35 cellular contexts compared by ENCODE assay signal in genomic region chr16:31501226-31501965, GRCh38. TPM values are rescaled to one million over a fixed set of nuclear protein-coding genes. Genes with fewer than 3 reads are reported as not detected.
"Had no signal": no experiment of that assay in that cellular context is flagged by ENCODE, and none has a peak within 500 bp of the region (broad histone marks: within the 10 kb centered on the region; RNA-seq: fewer than 3 reads in every experiment).

No MANE protein-coding gene starts in this region.

- H3K27me3 ChIP-seq: breast epithelium, neutrophil, stomach, thyroid gland, upper lobe of left lung, vagina had no signal

- ATAC-seq: esophagus mucosa; lower lobe of right lung; naive thymus-derived CD8-positive, alpha-beta T cell; stimulated activated memory B cell treated with anti-CD40 and anti-IgM and Interleukin-4, amounts not matched to agents 10 μg/mL and 1 μg/mL and 100 μg/mL, for 72 hours had no signal

- H3K4me3 Mint-ChIP-seq: activated CD4-positive, alpha-beta memory T cell treated with anti-CD3 and anti-CD28 coated beads, Interleukin-2, amount 10 ng/mL, durations not matched to agents 7 days and 5 days; activated CD4-positive, alpha-beta T cell treated with anti-CD3 and anti-CD28 coated beads, Interleukin-2, amount 10 ng/mL, durations not matched to agents 7 days and 5 days; activated naive CD4-positive, alpha-beta T cell treated with anti-CD3 and anti-CD28 coated beads, Interleukin-2, amount 10 ng/mL, durations not matched to agents 7 days and 5 days; activated naive CD8-positive, alpha-beta T cell treated with anti-CD3 and anti-CD28 coated beads, Interleukin-2, amount 10 ng/mL, durations not matched to agents 7 days and 5 days; activated T-cell treated with anti-CD3 and anti-CD28 coated beads, Interleukin-2, amount 50 U/mL, for 24 hours; central memory CD8-positive, alpha-beta T cell; dendritic cell treated with granulocyte-macrophage colony-stimulating factor and Interleukin-4, amounts not matched to agents 40 ng/mL and 50 ng/mL, for 4 days; endodermal cell; naive thymus-derived CD8-positive, alpha-beta T cell; stimulated activated memory B cell treated with anti-CD40 and anti-IgM and Interleukin-4, amounts not matched to agents 10 μg/mL and 1 μg/mL and 100 μg/mL, for 72 hours had no signal

- H3K27ac ChIP-seq: breast epithelium, lower lobe of right lung, neutrophil, stomach, thyroid gland, vagina had no signal

- H3K9me3 ChIP-seq: breast epithelium, lower lobe of right lung, neutrophil, stomach, thyroid gland, upper lobe of left lung, vagina had no signal

- H3K9me3 Mint-ChIP-seq: activated CD4-positive, alpha-beta memory T cell treated with anti-CD3 and anti-CD28 coated beads, Interleukin-2, amount 10 ng/mL, durations not matched to agents 7 days and 5 days; activated CD4-positive, alpha-beta T cell treated with anti-CD3 and anti-CD28 coated beads, Interleukin-2, amount 10 ng/mL, durations not matched to agents 7 days and 5 days; activated naive CD4-positive, alpha-beta T cell treated with anti-CD3 and anti-CD28 coated beads, Interleukin-2, amount 10 ng/mL, durations not matched to agents 7 days and 5 days; activated naive CD8-positive, alpha-beta T cell treated with anti-CD3 and anti-CD28 coated beads, Interleukin-2, amount 10 ng/mL, durations not matched to agents 7 days and 5 days; activated T-cell treated with anti-CD3 and anti-CD28 coated beads, Interleukin-2, amount 50 U/mL, for 24 hours; central memory CD8-positive, alpha-beta T cell; dendritic cell treated with granulocyte-macrophage colony-stimulating factor and Interleukin-4, amounts not matched to agents 40 ng/mL and 50 ng/mL, for 4 days; endodermal cell; naive thymus-derived CD8-positive, alpha-beta T cell; stimulated activated memory B cell treated with anti-CD40 and anti-IgM and Interleukin-4, amounts not matched to agents 10 μg/mL and 1 μg/mL and 100 μg/mL, for 72 hours had no signal

- H3K4me3 ChIP-seq: breast epithelium, lower lobe of right lung, smooth muscle cell, stomach, thyroid gland, upper lobe of left lung, vagina had no signal

- H3K4me1 ChIP-seq: breast epithelium had no signal

- H3K36me3 Mint-ChIP-seq: activated naive CD8-positive, alpha-beta T cell treated with anti-CD3 and anti-CD28 coated beads, Interleukin-2, amount 10 ng/mL, durations not matched to agents 7 days and 5 days had no signal

- H3K36me3 ChIP-seq: breast epithelium had no signal

- DNase-seq: activated CD4-positive, alpha-beta memory T cell treated with anti-CD3 and anti-CD28 coated beads, Interleukin-2, amount 10 ng/mL, durations not matched to agents 7 days and 5 days; activated CD4-positive, alpha-beta T cell treated with anti-CD3 and anti-CD28 coated beads for 1 hour; activated CD4-positive, alpha-beta T cell treated with anti-CD3 and anti-CD28 coated beads, Interleukin-2, amount 10 ng/mL, durations not matched to agents 7 days and 5 days; activated CD8-positive, alpha-beta memory T cell treated with anti-CD3 and anti-CD28 coated beads, Interleukin-2, amount 50 U/mL, for 48 hours; activated gamma-delta T cell; activated naive CD4-positive, alpha-beta T cell treated with anti-CD3 and anti-CD28 coated beads, Interleukin-2, amount 10 ng/mL, durations not matched to agents 7 days and 5 days; activated naive CD8-positive, alpha-beta T cell treated with anti-CD3 and anti-CD28 coated beads, Interleukin-2, amount 10 ng/mL, durations not matched to agents 7 days and 5 days; activated T-cell treated with anti-CD3 and anti-CD28 coated beads, Interleukin-2, amount 50 U/mL, for 24 hours; amniotic stem cell; endodermal cell; foreskin fibroblast; head of caudate nucleus; hippocampal formation; lower lobe of right lung; mesenchymal stem cell; naive thymus-derived CD8-positive, alpha-beta T cell; stimulated activated CD4-positive, alpha-beta T cell treated with anti-CD3 and anti-CD28 coated beads, Interleukin-1b, Interleukin-23, amount 100 ng/mL, for 48 hours; stimulated activated CD4-positive, alpha-beta T cell treated with anti-CD3 and anti-CD28 coated beads, Interleukin-4, amount 100 ng/mL, for 4 hours; stimulated activated CD8-positive, alpha-beta memory T cell treated with anti-CD3 and anti-CD28 coated beads, Interleukin-4, amount 100 ng/mL, for 48 hours; stomach; T-helper 2 cell; thyroid gland; upper lobe of left lung had no signal

- H3K27ac Mint-ChIP-seq: activated CD4-positive, alpha-beta memory T cell treated with anti-CD3 and anti-CD28 coated beads, Interleukin-2, amount 10 ng/mL, durations not matched to agents 7 days and 5 days; activated CD4-positive, alpha-beta T cell treated with anti-CD3 and anti-CD28 coated beads, Interleukin-2, amount 10 ng/mL, durations not matched to agents 7 days and 5 days; activated naive CD4-positive, alpha-beta T cell treated with anti-CD3 and anti-CD28 coated beads, Interleukin-2, amount 10 ng/mL, durations not matched to agents 7 days and 5 days; activated naive CD8-positive, alpha-beta T cell treated with anti-CD3 and anti-CD28 coated beads, Interleukin-2, amount 10 ng/mL, durations not matched to agents 7 days and 5 days; activated T-cell treated with anti-CD3 and anti-CD28 coated beads, Interleukin-2, amount 50 U/mL, for 24 hours; dendritic cell treated with granulocyte-macrophage colony-stimulating factor and Interleukin-4, amounts not matched to agents 40 ng/mL and 50 ng/mL, for 4 days; endodermal cell; progenitor cell of endocrine pancreas; stimulated activated memory B cell treated with anti-CD40 and anti-IgM and Interleukin-4, amounts not matched to agents 10 μg/mL and 1 μg/mL and 100 μg/mL, for 72 hours had no signal

- H3K27me3 Mint-ChIP-seq: activated CD4-positive, alpha-beta memory T cell treated with anti-CD3 and anti-CD28 coated beads, Interleukin-2, amount 10 ng/mL, durations not matched to agents 7 days and 5 days; activated CD4-positive, alpha-beta T cell treated with anti-CD3 and anti-CD28 coated beads, Interleukin-2, amount 10 ng/mL, durations not matched to agents 7 days and 5 days; activated naive CD4-positive, alpha-beta T cell treated with anti-CD3 and anti-CD28 coated beads, Interleukin-2, amount 10 ng/mL, durations not matched to agents 7 days and 5 days; activated naive CD8-positive, alpha-beta T cell treated with anti-CD3 and anti-CD28 coated beads, Interleukin-2, amount 10 ng/mL, durations not matched to agents 7 days and 5 days; activated T-cell treated with anti-CD3 and anti-CD28 coated beads, Interleukin-2, amount 50 U/mL, for 24 hours; central memory CD8-positive, alpha-beta T cell; dendritic cell treated with granulocyte-macrophage colony-stimulating factor and Interleukin-4, amounts not matched to agents 40 ng/mL and 50 ng/mL, for 4 days; naive thymus-derived CD8-positive, alpha-beta T cell; progenitor cell of endocrine pancreas; stimulated activated memory B cell treated with anti-CD40 and anti-IgM and Interleukin-4, amounts not matched to agents 10 μg/mL and 1 μg/mL and 100 μg/mL, for 72 hours had no signal

RNA-seq across cellular contexts. Expression of gene SLC5A2, which starts 18.5 kb away (rescaled TPM):
- total RNA-seq: osteocyte, smooth muscle cell, stomach, vagina had no signal

RNA-seq across cellular contexts. Expression of gene AHSP, which starts 26.3 kb away (rescaled TPM):
- total RNA-seq: activated CD4-positive, alpha-beta memory T cell treated with anti-CD3 and anti-CD28 coated beads, Interleukin-2, amount 10 ng/mL, durations not matched to agents 7 days and 5 days; activated CD4-positive, alpha-beta T cell treated with anti-CD3 and anti-CD28 coated beads, Interleukin-2, amount 10 ng/mL, durations not matched to agents 7 days and 5 days; activated naive CD8-positive, alpha-beta T cell treated with anti-CD3 and anti-CD28 coated beads, Interleukin-2, amount 10 ng/mL, durations not matched to agents 7 days and 5 days; breast epithelium; endodermal cell; esophagus mucosa; kidney epithelial cell; lower lobe of right lung; naive thymus-derived CD8-positive, alpha-beta T cell; osteocyte; progenitor cell of endocrine pancreas; renal cortical epithelial cell; smooth muscle cell; thyroid gland; upper lobe of left lung; vagina had no signal
